In the genomic region with DNA sequence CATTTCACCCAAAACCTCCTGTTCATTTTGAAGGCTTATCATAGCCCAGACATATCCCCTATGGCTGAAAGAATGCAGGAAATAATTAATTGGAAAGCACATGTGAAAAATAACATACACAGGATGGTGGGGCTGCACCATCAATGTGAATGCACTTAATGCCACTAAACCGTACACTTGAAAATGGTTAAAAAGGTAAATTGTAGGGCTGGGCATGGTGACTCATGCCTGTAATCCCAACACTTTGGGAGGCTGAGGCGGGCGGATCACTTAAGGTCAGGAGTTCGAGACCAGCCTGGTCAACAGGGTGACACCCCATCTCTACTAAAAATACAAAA, we compare ENCODE assay signal across 13 cellular contexts.
DNase-seq lines count a peak whose midpoint lies in the region; ATAC-seq, FAIRE-seq and TF ChIP-seq lines count a peak whose summit lies in the region.
"Had no signal": no experiment of that assay in that cellular context is flagged by ENCODE, and none has a peak within 500 bp of the region (broad histone marks: within the 10 kb centered on the region; RNA-seq: fewer than 3 reads in every experiment).

No MANE protein-coding gene starts in this region.

- H3K9ac ChIP-seq in astrocyte (ENCODE audit: low read length), result no peak overlapping the region
- no peak overlapping the region for H3K9ac ChIP-seq in neural progenitor cell

- H4K20me1 ChIP-seq in astrocyte (ENCODE audit: insufficient read depth, low read length) (no peaks in the 10 kb centered on the region), neural progenitor cell (ENCODE audit: low read depth) (no peaks in the 10 kb centered on the region)

- H3K27me3 ChIP-seq in astrocyte (ENCODE audit: insufficient read depth, low read length), result peaks cover 12% of the 10 kb centered on the region
- H3K27me3 ChIP-seq in neural progenitor cell, result peaks cover 5% of the 10 kb centered on the region
- H3K27me3 ChIP-seq: body of pancreas, colonic mucosa had no signal

- no peak for ATAC-seq in omental fat pad (ENCODE audit: low FRiP score)

- no peak for DNase-seq in CD14-positive monocyte (ENCODE audit: low spot score)
- no peak for DNase-seq in HFFc6
- no peak for DNase-seq in astrocyte (ENCODE audit: low read depth)
- DNase-seq in neural progenitor cell (ENCODE audit: low spot score), result no peak
- DNase-seq in omental fat pad (ENCODE audit: low spot score), result no peak
- DNase-seq in HUDEP-2 (lab: John Stamatoyannopoulos, UW; ENCODE audit: unreplicated experiment in 76 of 76), result no peak
- DNase-seq in D721Med (ENCODE audit: insufficient read length, low spot score), result no peak

- H3K79me2 ChIP-seq in astrocyte (ENCODE audit: insufficient read depth, low read length) (no peaks in the 10 kb centered on the region), neural progenitor cell (ENCODE audit: low read depth) (no peaks in the 10 kb centered on the region)

- FAIRE-seq in astrocyte (lab: Jason Lieb, UNC) (no peak), D721Med (lab: Jason Lieb, UNC) (no peak)

- peak overlapping the region in 1 of 2 donors; percentile 74 for H3K4me3 Mint-ChIP-seq in CD14-positive monocyte
- H3K4me3 Mint-ChIP-seq in HFFc6, result no peak overlapping the region
- no peak overlapping the region for H3K4me3 Mint-ChIP-seq in astrocyte (ENCODE audit: unreplicated experiment)
- H3K4me3 Mint-ChIP-seq in neural progenitor cell, result peak overlapping the region; percentile 82
- H3K4me3 Mint-ChIP-seq: activated CD4-positive, alpha-beta T cell treated with anti-CD3 and anti-CD28 coated beads, Interleukin-2, amount 10 ng/mL, durations not matched to agents 7 days and 5 days had no signal

- no peak overlapping the region for H2AFZ ChIP-seq in astrocyte (ENCODE audit: low read depth, low read length)
- H2AFZ ChIP-seq in neural progenitor cell (replicated peaks), result no peak overlapping the region

- H3K4me3 ChIP-seq in astrocyte (ENCODE audit: insufficient read depth, low read depth, low read length) (no peak overlapping the region), neural progenitor cell (no peak overlapping the region)
- H3K4me3 ChIP-seq: body of pancreas, colonic mucosa had no signal

- H3K36me3 Mint-ChIP-seq in CD14-positive monocyte (no peaks in the 10 kb centered on the region), HFFc6 (ENCODE audit: low read depth) (no peaks in the 10 kb centered on the region), astrocyte (ENCODE audit: low read depth, unreplicated experiment) (no peaks in the 10 kb centered on the region), neural progenitor cell (no peaks in the 10 kb centered on the region)

- intact Hi-C loops in CD14-positive monocyte (cut with micrococcal nuclease), result loop anchor here in 1 of 2 donors (1.0 to 5.0 kb wide), 2 partner anchors 602 to 926 kb away; no protein-coding TSS in a partner anchor

- no peaks in the 10 kb centered on the region for H3F3A ChIP-seq in neural progenitor cell (ENCODE audit: low read depth)

- peaks cover 13% of the 10 kb centered on the region for H3K4me1 Mint-ChIP-seq in CD14-positive monocyte
- H3K4me1 Mint-ChIP-seq in HFFc6 (ENCODE audit: low read depth), result peaks cover 17% of the 10 kb centered on the region
- peaks cover 2% of the 10 kb centered on the region for H3K4me1 Mint-ChIP-seq in astrocyte (ENCODE audit: low read depth, unreplicated experiment)
- peaks cover 20% of the 10 kb centered on the region for H3K4me1 Mint-ChIP-seq in neural progenitor cell

- H3K27me3 Mint-ChIP-seq in CD14-positive monocyte (ENCODE audit: low read depth in 3 of 3) (peaks cover 7 to 19% (median 16%) of the 10 kb centered on the region in 3 donors), HFFc6 (ENCODE audit: insufficient read depth) (peaks cover 4% of the 10 kb centered on the region; the same call in 1 of the 2 replicates), astrocyte (ENCODE audit: low read depth, unreplicated experiment) (peaks cover 2% of the 10 kb centered on the region), neural progenitor cell (ENCODE audit: insufficient read depth, low read depth) (peaks cover 15% of the 10 kb centered on the region)

- TF ChIP-seq CTCF in CD14-positive monocyte (IDR thresholded peaks at IDR 0.05) (peak; percentile 61), HFFc6 (IDR thresholded peaks at IDR 0.05) (peak; percentile 6), astrocyte (IDR thresholded peaks at IDR 0.05; ENCODE audit: insufficient read depth, low read depth, low read length) (no peak), neural progenitor cell (IDR thresholded peaks at IDR 0.05) (no peak), omental fat pad (IDR thresholded peaks at IDR 0.05) (no peak), D721Med (IDR thresholded peaks at IDR 0.05; ENCODE audit: insufficient read depth, missing control alignments) (no peak)

- no peaks in the 10 kb centered on the region for H3K4me1 ChIP-seq in astrocyte (ENCODE audit: insufficient read depth, low read length)
- peaks cover 15% of the 10 kb centered on the region for H3K4me1 ChIP-seq in neural progenitor cell
- H3K4me1 ChIP-seq: colonic mucosa had no signal

- H3K9me3 Mint-ChIP-seq in CD14-positive monocyte (no peaks in the 10 kb centered on the region), HFFc6 (peaks cover 7% of the 10 kb centered on the region; the same call in 1 of the 2 replicates), astrocyte (ENCODE audit: unreplicated experiment) (no peaks in the 10 kb centered on the region), neural progenitor cell (no peaks in the 10 kb centered on the region)
- H3K9me3 Mint-ChIP-seq: activated CD4-positive, alpha-beta T cell treated with anti-CD3 and anti-CD28 coated beads, Interleukin-2, amount 10 ng/mL, durations not matched to agents 7 days and 5 days; activated naive CD8-positive, alpha-beta T cell treated with anti-CD3 and anti-CD28 coated beads, Interleukin-2, amount 50 U/mL, for 24 hours had no signal

- H3K9me3 ChIP-seq in astrocyte (ENCODE audit: insufficient read depth, low read depth, low read length), result no peaks in the 10 kb centered on the region
- H3K9me3 ChIP-seq in neural progenitor cell (ENCODE audit: low read depth), result no peaks in the 10 kb centered on the region
- H3K9me3 ChIP-seq: body of pancreas, colonic mucosa, suprapubic skin had no signal

- no peak overlapping the region for H3K27ac Mint-ChIP-seq in CD14-positive monocyte
- no peak overlapping the region for H3K27ac Mint-ChIP-seq in HFFc6
- no peak overlapping the region for H3K27ac Mint-ChIP-seq in astrocyte (ENCODE audit: unreplicated experiment)
- H3K27ac Mint-ChIP-seq in neural progenitor cell, result no peak overlapping the region
- H3K27ac Mint-ChIP-seq: activated CD4-positive, alpha-beta T cell treated with anti-CD3 and anti-CD28 coated beads, Interleukin-2, amount 10 ng/mL, durations not matched to agents 7 days and 5 days; activated naive CD8-positive, alpha-beta T cell treated with anti-CD3 and anti-CD28 coated beads, Interleukin-2, amount 50 U/mL, for 24 hours had no signal

- peak overlapping the region; percentile 73 for H3K4me2 ChIP-seq in astrocyte (ENCODE audit: low read length)
- no peak overlapping the region for H3K4me2 ChIP-seq in neural progenitor cell

- H3K36me3 ChIP-seq in astrocyte (ENCODE audit: insufficient read depth, low read length) (no peaks in the 10 kb centered on the region), neural progenitor cell (no peaks in the 10 kb centered on the region)
- H3K36me3 ChIP-seq: colonic mucosa, sigmoid colon, suprapubic skin had no signal

- H3K27ac ChIP-seq in astrocyte (ENCODE audit: low read depth, low read length) (no peak overlapping the region), neural progenitor cell (no peak overlapping the region)
- H3K27ac ChIP-seq: body of pancreas, colonic mucosa, sigmoid colon, suprapubic skin had no signal

Comparison
In these comparisons a context has a peak if more than half of its experiments do, and no peak if none do; other contexts are left out.
1. CTCF ChIP-seq: peak in CD14-positive monocyte (single experiment) and HFFc6 (single experiment); none in astrocyte (single experiment), neural progenitor cell (single experiment), omental fat pad (0 of 3) and D721Med (single experiment).